19 cellular contexts compared by ENCODE assay signal in genomic region chr1:205350626-205351235, GRCh38. TPM values are rescaled to one million over a fixed set of nuclear protein-coding genes. Genes with fewer than 3 reads are reported as not detected.
DNase-seq lines count a peak whose midpoint lies in the region; TF ChIP-seq lines count a peak whose summit lies in the region.
"Had no signal": no experiment of that assay in that cellular context is flagged by ENCODE, and none has a peak within 500 bp of the region (broad histone marks: within the 10 kb centered on the region; RNA-seq: fewer than 3 reads in every experiment).

No MANE protein-coding gene starts in this region.

- H3K27me3 ChIP-seq in mesenchymal stem cell (ENCODE audit: control insufficient read depth in 1 of 2, insufficient read depth in 1 of 2, low read length in 2 of 2) (peaks cover 57% of the 10 kb centered on the region in 2 experiments), tibial nerve (peaks cover 0 to 25% of the 10 kb centered on the region in 2 donors), esophagus muscularis mucosa (peaks cover 0 to 49% (median 4%) of the 10 kb centered on the region in 4 donors)
- H3K27me3 ChIP-seq: Peyer's patch had no signal

- H3K9ac ChIP-seq in mesenchymal stem cell (ENCODE audit: low read length): no peak overlapping the region

- no peaks in the 10 kb centered on the region for H3K36me3 Mint-ChIP-seq in IgD-negative memory B cell
- H3K36me3 Mint-ChIP-seq: type B pancreatic cell had no signal

- no peak overlapping the region for H4K91ac ChIP-seq in mesenchymal stem cell (ENCODE audit: low read length)

- no peaks in the 10 kb centered on the region for H3K4me1 ChIP-seq in mesenchymal stem cell (ENCODE audit: control insufficient read depth, insufficient read depth, low read depth, low read length)
- peaks cover 0 to 17% (median 0%) of the 10 kb centered on the region in 4 donors for H3K4me1 ChIP-seq in tibial nerve
- peaks cover 0 to 2% (median 0%) of the 10 kb centered on the region in 4 donors for H3K4me1 ChIP-seq in esophagus muscularis mucosa

- H3K27ac ChIP-seq in mesenchymal stem cell (ENCODE audit: low read length, poor library complexity, severe bottlenecking) (no peak overlapping the region), tibial nerve (no peak overlapping the region), esophagus muscularis mucosa (replicated peaks in 1 of 4) (no peak overlapping the region)
- H3K27ac ChIP-seq: lower lobe of right lung, Peyer's patch had no signal

- H3K4me3 Mint-ChIP-seq in IgD-negative memory B cell: peak overlapping the region in 1 of 4 donors; percentile 80
- H3K4me3 Mint-ChIP-seq: dendritic cell treated with granulocyte-macrophage colony-stimulating factor and Interleukin-4, amounts not matched to agents 40 ng/mL and 50 ng/mL, for 4 days; type B pancreatic cell had no signal

- H3K27me3 Mint-ChIP-seq in IgD-negative memory B cell: peaks cover 15% of the 10 kb centered on the region

- peak; percentile 82 for DNase-seq in DMS 273 (lab: John Stamatoyannopoulos, UW; ENCODE audit: unreplicated experiment)
- peak; percentile 45 for DNase-seq in SK-N-DZ (ENCODE audit: low spot score)
- DNase-seq in mesenchymal stem cell: no peak
- DNase-seq in activated CD8-positive, alpha-beta memory T cell treated with anti-CD3 and anti-CD28 coated beads, Interleukin-2, amount 50 U/mL, for 48 hours: no peak
- no peak for DNase-seq in activated CD4-positive, alpha-beta T cell treated with anti-CD3 and anti-CD28 coated beads, Interleukin-2, amount 50 U/mL, for 4 hours
- DNase-seq in tibial nerve (ENCODE audit: low spot score in 2 of 2): no peak
- DNase-seq in esophagus muscularis mucosa (ENCODE audit: extremely low spot score): no peak
- DNase-seq: activated naive CD4-positive, alpha-beta T cell; DMS53; hypothalamus; lower lobe of right lung; MG63; NCI-H510A treated with DMSO at 0.1 percent for 48 hours; T-helper 1 cell had no signal

- no peak overlapping the region for H2AFZ ChIP-seq in mesenchymal stem cell (ENCODE audit: low read depth, low read length)

- TF ChIP-seq POLR2A in tibial nerve (IDR thresholded peaks at IDR 0.05) (no peak), esophagus muscularis mucosa (IDR thresholded peaks at IDR 0.05; ENCODE audit: low read depth) (no peak)

- H3K4me2 ChIP-seq in mesenchymal stem cell (ENCODE audit: low read length, poor library complexity, severe bottlenecking): no peak overlapping the region

- H3K4me3 ChIP-seq in mesenchymal stem cell (ENCODE audit: insufficient read depth in 1 of 2, low read depth in 1 of 2, low read length in 2 of 2) (no peak overlapping the region), tibial nerve (no peak overlapping the region), esophagus muscularis mucosa (no peak overlapping the region)
- H3K4me3 ChIP-seq: lower lobe of right lung, MG63, Peyer's patch had no signal

- no peak overlapping the region for H3K18ac ChIP-seq in mesenchymal stem cell (ENCODE audit: low read depth in 1 of 2, low read length in 2 of 2)

- no peaks in the 10 kb centered on the region for H3K9me3 Mint-ChIP-seq in IgD-negative memory B cell
- H3K9me3 Mint-ChIP-seq: dendritic cell treated with granulocyte-macrophage colony-stimulating factor and Interleukin-4, amounts not matched to agents 40 ng/mL and 50 ng/mL, for 4 days; type B pancreatic cell had no signal

- H3K9me3 ChIP-seq in mesenchymal stem cell (ENCODE audit: control insufficient read depth, low read length) (no peaks in the 10 kb centered on the region), tibial nerve (no peaks in the 10 kb centered on the region), esophagus muscularis mucosa (no peaks in the 10 kb centered on the region)
- H3K9me3 ChIP-seq: lower lobe of right lung, MG63, Peyer's patch had no signal

- H2BK15ac ChIP-seq in mesenchymal stem cell (ENCODE audit: low read depth, poor library complexity, severe bottlenecking): no peak overlapping the region

- intact Hi-C loops in esophagus muscularis mucosa (cut with DNase I): loop anchor here (5.0 kb wide), 2 partner anchors 137 to 172 kb away; no protein-coding TSS in a partner anchor

- H3K79me1 ChIP-seq in mesenchymal stem cell (replicated peaks; ENCODE audit: low read length, poor library complexity, severe bottlenecking): no peaks in the 10 kb centered on the region

- H3K36me3 ChIP-seq in mesenchymal stem cell (ENCODE audit: control insufficient read depth in 1 of 2, insufficient read depth in 2 of 2, low read depth in 1 of 2, low read length in 2 of 2) (no peaks in the 10 kb centered on the region), tibial nerve (no peaks in the 10 kb centered on the region), esophagus muscularis mucosa (no peaks in the 10 kb centered on the region)
- H3K36me3 ChIP-seq: lower lobe of right lung, MG63, Peyer's patch had no signal

- peaks cover 28 to 40% (median 33%) of the 10 kb centered on the region in 3 donors for H3K4me1 Mint-ChIP-seq in IgD-negative memory B cell

- H2BK120ac ChIP-seq in mesenchymal stem cell (ENCODE audit: low read depth, low read length): no peak overlapping the region

- H3K27ac Mint-ChIP-seq in IgD-negative memory B cell: peak overlapping the region in 2 of 3 donors; percentile 80 to 81
- H3K27ac Mint-ChIP-seq: dendritic cell treated with granulocyte-macrophage colony-stimulating factor and Interleukin-4, amounts not matched to agents 40 ng/mL and 50 ng/mL, for 4 days; type B pancreatic cell had no signal

- H3K14ac ChIP-seq in mesenchymal stem cell (ENCODE audit: low read length in 2 of 2): no peak overlapping the region

- no peak for TF ChIP-seq CTCF in tibial nerve (IDR thresholded peaks at IDR 0.05)
- TF ChIP-seq CTCF in esophagus muscularis mucosa (IDR thresholded peaks at IDR 0.05): no peak

- H2AK5ac ChIP-seq in mesenchymal stem cell (ENCODE audit: low read length, severe bottlenecking): no peak overlapping the region

- H4K8ac ChIP-seq in mesenchymal stem cell (ENCODE audit: low read length): peak overlapping the region; percentile 48

- 66% methylated on average over 12 of the region's 12 CpGs for WGBS in mesenchymal stem cell
- WGBS in tibial nerve, 2 donors: 65 to 74% methylated on average over 12 of the region's 12 CpGs
- 73% methylated on average over 12 of the region's 12 CpGs for WGBS in esophagus muscularis mucosa

- H2BK12ac ChIP-seq in mesenchymal stem cell (ENCODE audit: low read length in 2 of 2): no peak overlapping the region

- H3K4ac ChIP-seq in mesenchymal stem cell (ENCODE audit: low read depth in 1 of 2, low read length in 2 of 2): no peak overlapping the region

- TF ChIP-seq EP300 in tibial nerve (IDR thresholded peaks at IDR 0.05) (no peak), esophagus muscularis mucosa (IDR thresholded peaks at IDR 0.05) (no peak)

- no peak overlapping the region for H2BK5ac ChIP-seq in mesenchymal stem cell (ENCODE audit: low read depth, low read length, poor library complexity, severe bottlenecking)

- no peak overlapping the region for H3K23ac ChIP-seq in mesenchymal stem cell (ENCODE audit: low read length in 2 of 2)

RNA-seq across cellular contexts. Expression of gene KLHDC8A, which starts 6.0 kb away (rescaled TPM):
- polyA plus RNA-seq in IgD-negative memory B cell: 0.20 TPM
- polyA plus RNA-seq in SK-N-DZ (2014; cell fraction: cytosol; rRNA removed): 1.4 and 1.8 TPM in 2 replicates
- polyA plus RNA-seq in SK-N-DZ (2014; cell fraction: nucleus; rRNA removed): 0.33 and 0.57 TPM in 2 replicates
- polyA plus RNA-seq in mesenchymal stem cell (2013, experiment 1 of 2): not detected
- not detected for polyA plus RNA-seq in mesenchymal stem cell (2013, experiment 2 of 2)
- total RNA-seq in tibial nerve: 1 to 10 TPM; 4.1 to 5.5 (median 4.6) TPM
- total RNA-seq in esophagus muscularis mucosa: 1 to 10 TPM in 2 of 4 donors, under 1 TPM in 2; 0.32 to 2.0 (median 1.2) TPM
- total RNA-seq: fibroblast of lung, Peyer's patch had no signal
- polyA plus RNA-seq: fibroblast of lung had no signal

RNA-seq across cellular contexts. Expression of gene NUAK2, which starts 29.2 kb away (rescaled TPM):
- polyA plus RNA-seq in IgD-negative memory B cell: 91.9 TPM
- polyA plus RNA-seq in SK-N-DZ (2014; cell fraction: cytosol; rRNA removed): 1.3 and 1.6 TPM in 2 replicates
- polyA plus RNA-seq in SK-N-DZ (2014; cell fraction: nucleus; rRNA removed): 0.13 and 0.60 TPM in 2 replicates
- polyA plus RNA-seq in mesenchymal stem cell (2013, experiment 1 of 2): 2.9 TPM
- polyA plus RNA-seq in mesenchymal stem cell (2013, experiment 2 of 2): 2.9 TPM
- total RNA-seq in tibial nerve (1 to 10 TPM in 3 of 4 donors, under 1 TPM in 1; 0.60 to 5.3 (median 2.7) TPM), esophagus muscularis mucosa (under 1 TPM; 0.42 to 0.86 (median 0.74) TPM)

Comparison
In these comparisons a context has a peak if more than half of its experiments do, and no peak if none do; other contexts are left out.
1. DNase-seq: peak in DMS 273 (single experiment) and SK-N-DZ (single experiment); none in mesenchymal stem cell (single experiment), activated CD8-positive, alpha-beta memory T cell treated with anti-CD3 and anti-CD28 coated beads, Interleukin-2, amount 50 U/mL, for 48 hours (single experiment), activated CD4-positive, alpha-beta T cell treated with anti-CD3 and anti-CD28 coated beads, Interleukin-2, amount 50 U/mL, for 4 hours (0 of 2), tibial nerve (0 of 2) and esophagus muscularis mucosa (single experiment).